ENCODE assay signal across 26 cellular contexts in genomic region chr17:54932711-54933110, GRCh38. TPM values are rescaled to one million over a fixed set of nuclear protein-coding genes. Genes with fewer than 3 reads are reported as not detected.
"Had no signal": no experiment of that assay in that cellular context is flagged by ENCODE, and none has a peak within 500 bp of the region (broad histone marks: within the 10 kb centered on the region; RNA-seq: fewer than 3 reads in every experiment).

No MANE protein-coding gene starts in this region.

- H3K4me1 ChIP-seq: colonic mucosa, esophagus muscularis mucosa, left lung, right lobe of liver, testis had no signal

- H3K27me3 ChIP-seq: brain microvascular endothelial cell, colonic mucosa, dorsolateral prefrontal cortex, esophagus muscularis mucosa, left lung, right lobe of liver, testis had no signal

- H3K4me2 ChIP-seq: smooth muscle cell had no signal

- ATAC-seq: activated CD8-positive, alpha-beta T cell treated with anti-CD3 and anti-CD28 coated beads, Interleukin-2, amount 10 ng/mL, durations not matched to agents 7 days and 5 days; activated naive CD8-positive, alpha-beta T cell treated with anti-CD3 and anti-CD28 coated beads, Interleukin-2, amount 50 U/mL, for 24 hours; left lung; naive thymus-derived CD4-positive, alpha-beta T cell; right lobe of liver; stimulated activated naive B cell treated with anti-CD40 and anti-IgM and Interleukin-4, amounts not matched to agents 10 μg/mL and 1 μg/mL and 100 μg/mL, for 72 hours had no signal

- H3K4me3 ChIP-seq: colonic mucosa, dorsolateral prefrontal cortex, esophagus muscularis mucosa, left lung, lung, right lobe of liver, smooth muscle cell, testis had no signal

- H3K9me3 ChIP-seq: colonic mucosa, esophagus muscularis mucosa, left lung, right lobe of liver, testis had no signal

- DNase-seq: activated CD4-positive, alpha-beta T cell treated with anti-CD3 and anti-CD28 coated beads, Interleukin-2, amount 10 ng/mL, durations not matched to agents 7 days and 5 days; activated CD4-positive, CD25-positive, alpha-beta regulatory T cell treated with anti-CD3 and anti-CD28 coated beads, Interleukin-2, amount 50 U/mL, for 72 hours; activated CD8-positive, alpha-beta T cell treated with anti-CD3 and anti-CD28 coated beads, Interleukin-2, amount 10 ng/mL, durations not matched to agents 7 days and 5 days; activated gamma-delta T cell; activated naive CD4-positive, alpha-beta T cell treated with anti-CD3 and anti-CD28 coated beads, Interleukin-2, amount 50 U/mL, for 16 hours; activated naive CD8-positive, alpha-beta T cell treated with anti-CD3 and anti-CD28 coated beads, Interleukin-2, amount 50 U/mL, for 24 hours; anterior cingulate cortex; brain microvascular endothelial cell; colonic mucosa; dorsolateral prefrontal cortex; immature natural killer cell; kidney glomerular epithelial cell; left lung; naive thymus-derived CD4-positive, alpha-beta T cell; occipital lobe; posterior cingulate gyrus; right lobe of liver; stimulated activated CD4-positive, alpha-beta T cell treated with anti-CD3 and anti-CD28 coated beads, Interleukin-2, amount 100 ng/mL, for 48 hours; stimulated activated CD8-positive, alpha-beta memory T cell treated with anti-CD3 and anti-CD28 coated beads, Interleukin-4, amount 100 ng/mL, for 48 hours; stimulated activated naive B cell treated with anti-CD40 and anti-IgM and Interleukin-4, amounts not matched to agents 10 μg/mL and 1 μg/mL and 100 μg/mL, for 72 hours; testis; trophoblast cell had no signal

- H3K27ac ChIP-seq: brain microvascular endothelial cell, colonic mucosa, dorsolateral prefrontal cortex, esophagus muscularis mucosa, left lung, right lobe of liver, testis, VCaP had no signal

RNA-seq across cellular contexts. Expression of gene TOM1L1, which starts 32.1 kb away (rescaled TPM):
- total RNA-seq: activated CD8-positive, alpha-beta T cell treated with anti-CD3 and anti-CD28 coated beads, Interleukin-2, amount 10 ng/mL, durations not matched to agents 7 days and 5 days had no signal
- polyA plus RNA-seq: immature natural killer cell; naive thymus-derived CD4-positive, alpha-beta T cell had no signal
